ENCODE assay signal across 18 cellular contexts in genomic region chr7:25959168-25959734, GRCh38.
DNase-seq lines count a peak whose midpoint lies in the region; ATAC-seq, FAIRE-seq and TF ChIP-seq lines count a peak whose summit lies in the region.
"Had no signal": no experiment of that assay in that cellular context is flagged by ENCODE, and none has a peak within 500 bp of the region (broad histone marks: within the 10 kb centered on the region; RNA-seq: fewer than 3 reads in every experiment).

No MANE protein-coding gene starts in this region.

- CTCF ChIA-PET in WTC11 (lab: Charles Lee) = interaction anchor here (0.6 to 0.8 kb wide), 2 partner anchors 53 to 64 kb away, joined by 3 to 4 read pairs; no protein-coding TSS in a partner anchor

- no peak overlapping the region for H3K4me3 Mint-ChIP-seq in WTC11
- H3K4me3 Mint-ChIP-seq: CD4-positive, alpha-beta T cell; H9 had no signal

- H3K9me3 ChIP-seq in body of pancreas (no peaks in the 10 kb centered on the region), mucosa of rectum (ENCODE audit: control insufficient read depth in 2 of 2, low read length in 2 of 2) (no peaks in the 10 kb centered on the region)
- H3K9me3 ChIP-seq: SJSA1 had no signal

- H3K9me3 Mint-ChIP-seq in WTC11 = peaks cover 17% of the 10 kb centered on the region
- H3K9me3 Mint-ChIP-seq: CD4-positive, alpha-beta T cell had no signal

- peaks cover 12% of the 10 kb centered on the region; the same call in 1 of the 2 replicates for H3K4me1 Mint-ChIP-seq in WTC11

- H3K27ac Mint-ChIP-seq in WTC11 = no peak overlapping the region
- H3K27ac Mint-ChIP-seq: CD4-positive, alpha-beta T cell had no signal

- 15 to 20% methylated on average over 5 of the region's 5 CpGs for WGBS in body of pancreas, 2 donors

- no peak for TF ChIP-seq POLR2A in GM12891 (IDR thresholded peaks at IDR 0.05; ENCODE audit: low read depth, low read length)
- TF ChIP-seq POLR2A in NB4 (IDR thresholded peaks at IDR 0.05; ENCODE audit: extremely low read depth, insufficient read length) = no peak
- TF ChIP-seq POLR2A in body of pancreas (IDR thresholded peaks at IDR 0.05) = no peak

- peaks cover 47% of the 10 kb centered on the region for H3K4me1 ChIP-seq in body of pancreas
- H3K4me1 ChIP-seq in mucosa of rectum (ENCODE audit: control insufficient read depth in 2 of 2, insufficient read depth in 2 of 2, low read length in 2 of 2) = peaks cover 2 to 3% of the 10 kb centered on the region in 2 donors
- H3K4me1 ChIP-seq: SJSA1 had no signal

- H3K27me3 ChIP-seq in body of pancreas = no peaks in the 10 kb centered on the region
- H3K27me3 ChIP-seq in mucosa of rectum (ENCODE audit: control insufficient read depth in 2 of 2, insufficient read depth in 2 of 2, low read length in 2 of 2) = no peaks in the 10 kb centered on the region

- no peaks in the 10 kb centered on the region; the same call in 1 of the 2 replicates for H3K27me3 Mint-ChIP-seq in WTC11 (ENCODE audit: low read depth)

- no peak overlapping the region for H3K9ac ChIP-seq in mucosa of rectum (ENCODE audit: low read depth in 1 of 2, low read length in 2 of 2)

- FAIRE-seq in GM12891 (lab: Jason Lieb, UNC) = peak; percentile 38

- H3K27ac ChIP-seq in body of pancreas = peak overlapping the region; percentile 23 to 64 (median 58)
- peak overlapping the region; percentile 16 to 44 for H3K27ac ChIP-seq in mucosa of rectum (ENCODE audit: low read depth in 2 of 2, low read length in 2 of 2)
- H3K27ac ChIP-seq: SJSA1 had no signal

- H3K36me3 ChIP-seq in body of pancreas (replicated peaks in 1 of 2; ENCODE audit: insufficient read depth in 1 of 2, low read depth in 2 of 2) = no peaks in the 10 kb centered on the region
- no peaks in the 10 kb centered on the region for H3K36me3 ChIP-seq in mucosa of rectum (ENCODE audit: control insufficient read depth in 2 of 2, insufficient read depth in 2 of 2, low read length in 2 of 2)
- H3K36me3 ChIP-seq: SJSA1 had no signal

- intact Hi-C loops in body of pancreas (cut with DNase I) = no loop called here

- TF ChIP-seq CTCF in NB4 (IDR thresholded peaks at IDR 0.05; ENCODE audit: low read depth, low read length) = no peak
- TF ChIP-seq CTCF in body of pancreas (IDR thresholded peaks at IDR 0.05) = no peak
- TF ChIP-seq CTCF in WTC11 (IDR thresholded peaks at IDR 0.05) = no peak

- POLR2A ChIA-PET in WTC11 (lab: Charles Lee) = no interaction called here

- ATAC-seq in body of pancreas (no peak), GM18511 (IDR thresholded peaks at IDR 0.05; ENCODE audit: unreplicated experiment) (no peak), WTC11 (no peak)

- no peak for DNase-seq in GM12891 (ENCODE audit: insufficient read length, low spot score)
- peak; percentile 52 for DNase-seq in NB4 (ENCODE audit: low read depth)
- DNase-seq in body of pancreas = no peak
- no peak for DNase-seq in activated CD8-positive, alpha-beta memory T cell treated with anti-CD3 and anti-CD28 coated beads for 24 hours
- DNase-seq in WTC11 (ENCODE audit: low spot score) = no peak
- DNase-seq: CD4-positive, alpha-beta T cell; DND-41; GF-D8; H9; Kasumi-1; MV-4-11; NCI-H1436 treated with DMSO at 0.1 percent for 48 hours; NCI-H2081; NCI-H524; SW 1271 had no signal

- peaks cover 7% of the 10 kb centered on the region for H3K36me3 Mint-ChIP-seq in WTC11

- H3K4me3 ChIP-seq in NB4 (ENCODE audit: low read depth, low read length) (no peak overlapping the region), body of pancreas (no peak overlapping the region), mucosa of rectum (ENCODE audit: low read length in 2 of 2) (no peak overlapping the region)
- H3K4me3 ChIP-seq: SJSA1 had no signal

TF ChIP-seq in GM12891, 5 proteins besides CTCF, POLR2A, EP300 and RAD21:
- TF ChIP-seq PAX5 (IDR thresholded peaks at IDR 0.05; ENCODE audit: insufficient read depth, low read length, severe bottlenecking) = no peak
- no peak for TF ChIP-seq SPI1 (IDR thresholded peaks at IDR 0.05; ENCODE audit: low read depth, low read length)
- TF ChIP-seq POU2F2 (IDR thresholded peaks at IDR 0.05; ENCODE audit: low read depth, low read length) = no peak
- no peak for TF ChIP-seq POLR2AphosphoS5 (IDR thresholded peaks at IDR 0.05; ENCODE audit: low read depth, low read length)
- no peak for TF ChIP-seq TAF1 (IDR thresholded peaks at IDR 0.05; ENCODE audit: low read depth, low read length)

TF ChIP-seq in WTC11, 78 proteins besides CTCF, POLR2A, EP300 and RAD21:
- TF ChIP-seq ATF6 (CRISPR knock-in tag; IDR thresholded peaks at IDR 0.05) (no peak), NR1H2 (CRISPR knock-in tag; IDR thresholded peaks at IDR 0.05) (no peak), ZNF416 (CRISPR knock-in tag; IDR thresholded peaks at IDR 0.05) (no peak), ZBTB21 (CRISPR knock-in tag; IDR thresholded peaks at IDR 0.05; ENCODE audit: borderline replicate concordance) (no peak), SMAD3 (CRISPR knock-in tag; IDR thresholded peaks at IDR 0.05; ENCODE audit: borderline replicate concordance) (no peak), NFATC4 (CRISPR knock-in tag; IDR thresholded peaks at IDR 0.05) (no peak), EMX1 (CRISPR knock-in tag; IDR thresholded peaks at IDR 0.05) (no peak), KAT7 (CRISPR knock-in tag; IDR thresholded peaks at IDR 0.05; ENCODE audit: borderline replicate concordance) (no peak), E2F4 (CRISPR knock-in tag; IDR thresholded peaks at IDR 0.05; ENCODE audit: borderline replicate concordance, low read depth) (no peak), IRF2 (CRISPR knock-in tag; IDR thresholded peaks at IDR 0.05; ENCODE audit: borderline replicate concordance, low read depth) (no peak), JUN (CRISPR knock-in tag; IDR thresholded peaks at IDR 0.05) (no peak), ZNF263 (CRISPR knock-in tag; IDR thresholded peaks at IDR 0.05; ENCODE audit: low read depth) (no peak), TEAD1 (CRISPR knock-in tag; IDR thresholded peaks at IDR 0.05) (no peak), TP53 (CRISPR knock-in tag; IDR thresholded peaks at IDR 0.05) (no peak), MAX (CRISPR knock-in tag; IDR thresholded peaks at IDR 0.05) (no peak), GABPB1 (CRISPR knock-in tag; IDR thresholded peaks at IDR 0.05) (no peak)
